In genomic region chr6:100678027-100678426, GRCh38 we compare ENCODE assay signal across 16 cellular contexts.
DNase-seq lines count a peak whose midpoint lies in the region; ATAC-seq and TF ChIP-seq lines count a peak whose summit lies in the region.
"Had no signal": no experiment of that assay in that cellular context is flagged by ENCODE, and none has a peak within 500 bp of the region (broad histone marks: within the 10 kb centered on the region; RNA-seq: fewer than 3 reads in every experiment).

No MANE protein-coding gene starts in this region.

- no peak overlapping the region for H3K4me2 ChIP-seq in IMR-90 (ENCODE audit: low read depth, low read length)
- H3K4me2 ChIP-seq: BLaER1 treated with 17β-estradiol and CSF1 and Interleukin-3, amounts not matched to agents 10 nM and 100 nM had no signal

- H3K9ac ChIP-seq in IMR-90 (ENCODE audit: low read depth, low read length): no peak overlapping the region
- H3K9ac ChIP-seq: BLaER1 treated with 17β-estradiol and CSF1 and Interleukin-3, amounts not matched to agents 10 nM and 100 nM had no signal

- TF ChIP-seq CTCF in AG04450 (IDR thresholded peaks at IDR 0.05; ENCODE audit: low read depth, low read length): 0 out of 2 replicates have a peak, but pooled peaks have one; percentile 20
- peak; percentile 37; the same call in 1 of the 2 replicates for TF ChIP-seq CTCF in IMR-90 (conservative IDR thresholded peaks at IDR 0.05; ENCODE audit: low read depth, low read length)
- no peak for TF ChIP-seq CTCF in cardiac fibroblast (IDR thresholded peaks at IDR 0.05; ENCODE audit: low read depth, low read length)
- TF ChIP-seq CTCF in coronary artery (IDR thresholded peaks at IDR 0.05): no peak
- TF ChIP-seq CTCF in WERI-Rb-1 (IDR thresholded peaks at IDR 0.05; ENCODE audit: low read depth, low read length): no peak
- TF ChIP-seq CTCF in prostate gland (IDR thresholded peaks at IDR 0.05): peak in 1 of 4 experiments; percentile 12

- no peaks in the 10 kb centered on the region; the same call in 1 of the 2 replicates for H3K36me3 ChIP-seq in IMR-90 (ENCODE audit: control insufficient read depth, insufficient read depth, low read length)
- no peaks in the 10 kb centered on the region for H3K36me3 ChIP-seq in WERI-Rb-1
- H3K36me3 ChIP-seq in prostate gland: no peaks in the 10 kb centered on the region
- H3K36me3 ChIP-seq: Peyer's patch had no signal

- no peak overlapping the region for H2AK5ac ChIP-seq in IMR-90 (ENCODE audit: low read depth, low read length)

- TF ChIP-seq POLR2A in IMR-90 (IDR thresholded peaks at IDR 0.05; ENCODE audit: low read depth, low read length) (no peak), prostate gland (IDR thresholded peaks at IDR 0.05) (no peak)

- no peak overlapping the region for H4K5ac ChIP-seq in IMR-90 (ENCODE audit: low read depth, low read length)

- intact Hi-C loops in IMR-90 (cut with micrococcal nuclease): loop anchor here (5.0 kb wide), 1 partner anchor 39 kb away; no protein-coding TSS in a partner anchor
- intact Hi-C loops in prostate gland (cut with DNase I): no loop called here

- no peaks in the 10 kb centered on the region for H3K9me1 ChIP-seq in IMR-90 (ENCODE audit: insufficient read depth, low read length)

- DNase-seq in AG04450 (ENCODE audit: low read depth, low spot score) (no peak), IMR-90 (peak; percentile 28), cardiac fibroblast (ENCODE audit: low read depth in 2 of 2) (peak; percentile 26 to 54), left kidney (ENCODE audit: low read depth, low spot score) (peak; percentile 28), coronary artery (ENCODE audit: low spot score) (no peak), DMS153 (lab: John Stamatoyannopoulos, UW) (no peak), WERI-Rb-1 (no peak), prostate gland (ENCODE audit: low spot score) (no peak)
- DNase-seq: activated CD8-positive, alpha-beta memory T cell treated with anti-CD3 and anti-CD28 coated beads, Interleukin-2, amount 50 U/mL, for 48 hours; activated naive CD8-positive, alpha-beta T cell treated with anti-CD3 and anti-CD28 coated beads, Interleukin-2, amount 10 ng/mL, durations not matched to agents 7 days and 5 days; Peyer's patch; stimulated activated CD4-positive, alpha-beta T cell treated with anti-CD3 and anti-CD28 coated beads, Interleukin-2, amount 100 ng/mL, for 24 hours; stimulated activated CD8-positive, alpha-beta memory T cell treated with anti-CD3 and anti-CD28 coated beads, Interleukin-4, amount 100 ng/mL, for 48 hours; tibial artery had no signal

- H2BK20ac ChIP-seq in IMR-90 (ENCODE audit: low read depth, low read length): no peak overlapping the region

- no peak overlapping the region for H2AFZ ChIP-seq in IMR-90 (replicated peaks; ENCODE audit: low read length, poor library complexity)

- H3K4ac ChIP-seq in IMR-90 (ENCODE audit: low read depth, low read length): no peak overlapping the region

- CTCF ChIA-PET in AG04450 (lab: Charles Lee) (interaction anchor here (2.3 to 6.9 kb wide), 3 partner anchors 11 to 41 kb away, joined by 5 to 37 read pairs (median 25); no protein-coding TSS in a partner anchor), IMR-90 (lab: Yijun Ruan, JAX) (interaction anchor here (1.0 kb wide), 1 partner anchor 42 kb away, joined by 3 read pairs; no protein-coding TSS in a partner anchor)

- WGBS in IMR-90 (ENCODE audit: extremely low coverage in 2 of 2, insufficient read length in 1 of 2), 2 experiments: no CpG with 5 or more reads among the region's 1 CpG
- 86% methylated on average over 1 of the region's 1 CpG for WGBS in prostate gland

- H3K56ac ChIP-seq in IMR-90 (ENCODE audit: extremely low read depth, insufficient read depth, low read length): no peak overlapping the region

- H4K20me1 ChIP-seq in IMR-90 (ENCODE audit: insufficient read depth, low read length): no peaks in the 10 kb centered on the region
- H4K20me1 ChIP-seq: BLaER1 treated with 17β-estradiol and CSF1 and Interleukin-3, amounts not matched to agents 10 nM and 100 nM had no signal

- H3K9me3 ChIP-seq in AG04450 (ENCODE audit: control insufficient read depth, insufficient read depth, low read length) (no peaks in the 10 kb centered on the region), IMR-90 (ENCODE audit: control insufficient read depth, insufficient read depth, low read length) (no peaks in the 10 kb centered on the region), WERI-Rb-1 (ENCODE audit: severe bottlenecking) (no peaks in the 10 kb centered on the region), prostate gland (no peaks in the 10 kb centered on the region)
- H3K9me3 ChIP-seq: BLaER1 treated with 17β-estradiol and CSF1 and Interleukin-3, amounts not matched to agents 10 nM and 100 nM; Peyer's patch; tibial artery had no signal

- H3K23ac ChIP-seq in IMR-90 (ENCODE audit: low read depth, low read length): no peak overlapping the region

- POLR2A ChIA-PET in AG04450 (lab: Yijun Ruan, JAX): no interaction called here
- POLR2A ChIA-PET in IMR-90 (lab: Charles Lee; ENCODE audit: unreplicated experiment): no interaction called here

- no peak overlapping the region for H2AK9ac ChIP-seq in IMR-90 (replicated peaks; ENCODE audit: low read depth, low read length, poor library complexity)

- H4K91ac ChIP-seq in IMR-90 (ENCODE audit: insufficient read depth, low read depth, low read length): no peak overlapping the region

- no peak overlapping the region for H3K14ac ChIP-seq in IMR-90 (replicated peaks; ENCODE audit: low read depth, low read length)

- H3K79me1 ChIP-seq in IMR-90 (ENCODE audit: low read depth in 1 of 2, low read length in 2 of 2): no peaks in the 10 kb centered on the region; a peak in 2 of 4 replicates

- peak; percentile 23; the same call in 1 of the 2 replicates for TF ChIP-seq RAD21 in IMR-90 (IDR thresholded peaks at IDR 0.05; ENCODE audit: low read length)

- H3K4me3 ChIP-seq in AG04450 (ENCODE audit: low read depth, low read length) (no peak overlapping the region), IMR-90 (ENCODE audit: insufficient read depth, low read depth, low read length) (no peak overlapping the region), cardiac fibroblast (replicated peaks in 1 of 2; ENCODE audit: low read depth in 2 of 2, low read length in 2 of 2) (no peak overlapping the region), coronary artery (no peak overlapping the region), WERI-Rb-1 (ENCODE audit: low read depth, low read length) (no peak overlapping the region), prostate gland (no peak overlapping the region)
- H3K4me3 ChIP-seq: BLaER1 treated with 17β-estradiol and CSF1 and Interleukin-3, amounts not matched to agents 10 nM and 100 nM; Peyer's patch; tibial artery had no signal

- H2BK120ac ChIP-seq in IMR-90 (ENCODE audit: low read depth, low read length): no peak overlapping the region

- no peak overlapping the region for H3K18ac ChIP-seq in IMR-90 (ENCODE audit: low read depth, low read length)

- ATAC-seq in IMR-90 (ENCODE audit: low read depth): no peak
- ATAC-seq: activated CD4-positive, CD25-positive, alpha-beta regulatory T cell treated with anti-CD3 and anti-CD28 coated beads, Interleukin-2, amount 50 U/mL, for 24 hours had no signal

- H3K27me3 ChIP-seq in AG04450 (ENCODE audit: control insufficient read depth, insufficient read depth, low read length): no peaks in the 10 kb centered on the region
- H3K27me3 ChIP-seq in IMR-90 (ENCODE audit: control insufficient read depth, insufficient read depth, low read length): no peaks in the 10 kb centered on the region
- H3K27me3 ChIP-seq in WERI-Rb-1 (ENCODE audit: insufficient read depth, low read depth, severe bottlenecking): no peaks in the 10 kb centered on the region
- H3K27me3 ChIP-seq in prostate gland (replicated peaks; ENCODE audit: insufficient read depth): no peaks in the 10 kb centered on the region
- H3K27me3 ChIP-seq: BLaER1 treated with 17β-estradiol and CSF1 and Interleukin-3, amounts not matched to agents 10 nM and 100 nM; Peyer's patch; tibial artery had no signal

- dilution Hi-C loops in IMR-90 (cut with HindIII; ENCODE audit: low sequenced_read_pairs, unreplicated experiment): no loop called here

- in situ Hi-C loops in IMR-90 (cut with MboI; ENCODE audit: low sequenced_read_pairs): no loop called here

- H3K4me1 ChIP-seq in IMR-90 (ENCODE audit: control insufficient read depth, insufficient read depth, low read length) (no peaks in the 10 kb centered on the region), prostate gland (replicated peaks) (no peaks in the 10 kb centered on the region)
- H3K4me1 ChIP-seq: BLaER1 treated with 17β-estradiol and CSF1 and Interleukin-3, amounts not matched to agents 10 nM and 100 nM; Peyer's patch; tibial artery had no signal

- no peak overlapping the region for H2BK15ac ChIP-seq in IMR-90 (ENCODE audit: low read depth, low read length)

- no peak overlapping the region for H4K8ac ChIP-seq in IMR-90 (ENCODE audit: low read depth in 2 of 2, low read length in 2 of 2)

- BruUV-seq in IMR-90 (replicated peaks; lab: Mats Ljungman, UMichigan): no TSS peak

- no peak overlapping the region for H2BK5ac ChIP-seq in IMR-90 (ENCODE audit: low read depth, low read length, poor library complexity, severe bottlenecking)

- no peak overlapping the region for H3K27ac ChIP-seq in AG04450 (ENCODE audit: low read depth, low read length)
- H3K27ac ChIP-seq in IMR-90 (ENCODE audit: insufficient read depth, low read length): no peak overlapping the region
- no peak overlapping the region for H3K27ac ChIP-seq in coronary artery
- H3K27ac ChIP-seq in WERI-Rb-1: no peak overlapping the region
- H3K27ac ChIP-seq in prostate gland: no peak overlapping the region
- H3K27ac ChIP-seq: BLaER1 treated with 17β-estradiol and CSF1 and Interleukin-3, amounts not matched to agents 10 nM and 100 nM; Peyer's patch; tibial artery had no signal

TF ChIP-seq in IMR-90, 13 proteins besides CTCF, POLR2A, EP300 and RAD21 (continues in another document):
- TF ChIP-seq CHD1 (IDR thresholded peaks at IDR 0.05; ENCODE audit: low read depth, low read length) (no peak), MAFK (IDR thresholded peaks at IDR 0.05; ENCODE audit: low read depth, low read length) (no peak), MXI1 (IDR thresholded peaks at IDR 0.05; ENCODE audit: borderline replicate concordance, low read depth, low read length) (no peak), CEBPB (IDR thresholded peaks at IDR 0.05; ENCODE audit: low read depth, low read length) (no peak), BHLHE40 (IDR thresholded peaks at IDR 0.05; ENCODE audit: low read depth, low read length) (no peak), MAZ (IDR thresholded peaks at IDR 0.05; ENCODE audit: borderline replicate concordance, low read depth, low read length) (no peak), SMC3 (IDR thresholded peaks at IDR 0.05; ENCODE audit: low read depth, low read length) (0 out of 2 replicates have a peak, but pooled peaks have one; percentile 10)

Comparison
In these comparisons a context has a peak if more than half of its experiments do, and no peak if none do; other contexts are left out.
1. DNase-seq: peak in IMR-90 (single experiment), cardiac fibroblast (2 of 2) and left kidney (single experiment); none in AG04450 (single experiment), coronary artery (single experiment), DMS153 (single experiment), WERI-Rb-1 (single experiment) and prostate gland (single experiment).
2. CTCF ChIP-seq: peak in AG04450 (single experiment) and IMR-90 (single experiment); none in cardiac fibroblast (single experiment), coronary artery (single experiment) and WERI-Rb-1 (single experiment).